ENCODE assay signal across 12 cellular contexts in genomic region chr3:14423963-14424362, GRCh38. TPM values are rescaled to one million over a fixed set of nuclear protein-coding genes. Genes with fewer than 3 reads are reported as not detected.
DNase-seq lines count a peak whose midpoint lies in the region; ATAC-seq and TF ChIP-seq lines count a peak whose summit lies in the region.
"Had no signal": no experiment of that assay in that cellular context is flagged by ENCODE, and none has a peak within 500 bp of the region (broad histone marks: within the 10 kb centered on the region; RNA-seq: fewer than 3 reads in every experiment).

No MANE protein-coding gene starts in this region.

- DNase-seq in activated CD4-positive, alpha-beta T cell treated with anti-CD3 and anti-CD28 coated beads, Interleukin-2, amount 10 ng/mL, durations not matched to agents 7 days and 5 days: no peak
- DNase-seq in activated CD4-positive, alpha-beta T cell treated with anti-CD3 and anti-CD28 coated beads, Interleukin-2, amount 50 U/mL, for 4 hours: no peak
- DNase-seq in PC-9 (no peak), fibroblast of peridontal ligament (ENCODE audit: extremely low read depth) (peak; percentile 34), foreskin melanocyte (no peak), uterus (no peak), NCI-H1092 treated with DMSO at 0.1 percent for 48 hours (lab: John Stamatoyannopoulos, UW) (no peak)
- DNase-seq in stimulated activated effector memory CD8-positive, alpha-beta T cell treated with anti-CD3 and anti-CD28 coated beads, Interleukin-12 subunit alpha, Interleukin-12 subunit beta, amount 100 ng/mL, for 72 hours (ENCODE audit: low spot score in 2 of 2): no peak
- DNase-seq: activated gamma-delta T cell, islet precursor cell had no signal

- peak overlapping the region; percentile 20; the same call in 1 of the 2 replicates for H3K4me3 ChIP-seq in PC-9
- no peak overlapping the region for H3K4me3 ChIP-seq in uterus
- H3K4me3 ChIP-seq: colonic mucosa had no signal

- intact Hi-C loops in PC-9 (cut with micrococcal nuclease; ENCODE audit: unreplicated experiment): no loop called here
- intact Hi-C loops in uterus (cut with DNase I; ENCODE audit: low total_unique reads): no loop called here

- no TSS peak for BruUV-seq in PC-9 (replicated peaks; lab: Mats Ljungman, UMichigan)

- H3K9me2 ChIP-seq in PC-9 (ENCODE audit: insufficient read depth): no peaks in the 10 kb centered on the region

- H3K27ac ChIP-seq in PC-9 (peak overlapping the region; percentile 91), uterus (no peak overlapping the region)
- H3K27ac ChIP-seq: colonic mucosa, RWPE1 had no signal

- POLR2A ChIA-PET in activated CD4-positive, alpha-beta T cell treated with anti-CD3 and anti-CD28 coated beads, Interleukin-2, amount 10 ng/mL, durations not matched to agents 7 days and 5 days (lab: Charles Lee): no interaction called here
- POLR2A ChIA-PET in PC-9 (lab: Charles Lee; ENCODE audit: unreplicated experiment): no interaction called here

- TF ChIP-seq CTCF in PC-9 (conservative IDR thresholded peaks at IDR 0.05) (no peak), uterus (IDR thresholded peaks at IDR 0.05) (no peak)

- H3K4me1 ChIP-seq in PC-9 (replicated peaks; ENCODE audit: insufficient read depth) (peaks cover 95% of the 10 kb centered on the region), uterus (no peaks in the 10 kb centered on the region)

- H3K36me3 ChIP-seq in PC-9 (ENCODE audit: low read depth) (peaks cover 13% of the 10 kb centered on the region), uterus (no peaks in the 10 kb centered on the region)
- H3K36me3 ChIP-seq: colonic mucosa had no signal

- H3K9me3 Mint-ChIP-seq in activated CD4-positive, alpha-beta T cell treated with anti-CD3 and anti-CD28 coated beads, Interleukin-2, amount 10 ng/mL, durations not matched to agents 7 days and 5 days: no peaks in the 10 kb centered on the region
- no peaks in the 10 kb centered on the region for H3K9me3 Mint-ChIP-seq in stimulated activated effector memory CD8-positive, alpha-beta T cell treated with anti-CD3 and anti-CD28 coated beads, Interleukin-12 subunit alpha, Interleukin-12 subunit beta, amount 100 ng/mL, for 72 hours

- peaks cover 82% of the 10 kb centered on the region for H3F3A ChIP-seq in PC-9 (ENCODE audit: insufficient read depth, low read depth)

- H3K4me3 Mint-ChIP-seq in activated CD4-positive, alpha-beta T cell treated with anti-CD3 and anti-CD28 coated beads, Interleukin-2, amount 10 ng/mL, durations not matched to agents 7 days and 5 days: no peak overlapping the region
- peak overlapping the region; percentile 73 for H3K4me3 Mint-ChIP-seq in stimulated activated effector memory CD8-positive, alpha-beta T cell treated with anti-CD3 and anti-CD28 coated beads, Interleukin-12 subunit alpha, Interleukin-12 subunit beta, amount 100 ng/mL, for 72 hours

- H3K9me3 ChIP-seq in PC-9 (ENCODE audit: insufficient read depth, low read depth): no peaks in the 10 kb centered on the region
- H3K9me3 ChIP-seq in uterus: no peaks in the 10 kb centered on the region
- H3K9me3 ChIP-seq: colonic mucosa had no signal

- no peak overlapping the region for H2AFZ ChIP-seq in PC-9

- H4K20me1 ChIP-seq in PC-9 (ENCODE audit: insufficient read depth): no peaks in the 10 kb centered on the region

- no peaks in the 10 kb centered on the region for H3K27me3 ChIP-seq in PC-9 (ENCODE audit: insufficient read depth, low read depth)
- no peaks in the 10 kb centered on the region for H3K27me3 ChIP-seq in uterus
- H3K27me3 ChIP-seq: colonic mucosa had no signal

- CTCF ChIA-PET in activated CD4-positive, alpha-beta T cell treated with anti-CD3 and anti-CD28 coated beads, Interleukin-2, amount 10 ng/mL, durations not matched to agents 7 days and 5 days (lab: Charles Lee): interaction anchor here (1.0 kb wide), 1 partner anchor 20 kb away, joined by 3 read pairs; no protein-coding TSS in a partner anchor
- CTCF ChIA-PET in PC-9 (lab: Charles Lee): interaction anchor here (0.6 to 0.7 kb wide), 3 partner anchors 53 to 562 kb away, joined by 3 to 7 read pairs (median 3); no protein-coding TSS in a partner anchor

- peak; percentile 17 for ATAC-seq in stimulated activated effector memory CD8-positive, alpha-beta T cell treated with anti-CD3 and anti-CD28 coated beads, Interleukin-12 subunit alpha, Interleukin-12 subunit beta, amount 100 ng/mL, for 72 hours

- peak overlapping the region; percentile 76 for H3K4me2 ChIP-seq in PC-9

- no peak for TF ChIP-seq POLR2A in uterus (IDR thresholded peaks at IDR 0.05)

- H3K36me3 Mint-ChIP-seq in activated CD4-positive, alpha-beta T cell treated with anti-CD3 and anti-CD28 coated beads, Interleukin-2, amount 10 ng/mL, durations not matched to agents 7 days and 5 days (ENCODE audit: low read depth): peaks cover 9% of the 10 kb centered on the region
- H3K36me3 Mint-ChIP-seq in stimulated activated effector memory CD8-positive, alpha-beta T cell treated with anti-CD3 and anti-CD28 coated beads, Interleukin-12 subunit alpha, Interleukin-12 subunit beta, amount 100 ng/mL, for 72 hours: peaks cover 12% of the 10 kb centered on the region

- H3K79me2 ChIP-seq in PC-9 (ENCODE audit: low read depth): peaks cover 87% of the 10 kb centered on the region

- no peaks in the 10 kb centered on the region for H3K27me3 Mint-ChIP-seq in activated CD4-positive, alpha-beta T cell treated with anti-CD3 and anti-CD28 coated beads, Interleukin-2, amount 10 ng/mL, durations not matched to agents 7 days and 5 days

- H3K27ac Mint-ChIP-seq in activated CD4-positive, alpha-beta T cell treated with anti-CD3 and anti-CD28 coated beads, Interleukin-2, amount 10 ng/mL, durations not matched to agents 7 days and 5 days: peak overlapping the region; percentile 87
- H3K27ac Mint-ChIP-seq in stimulated activated effector memory CD8-positive, alpha-beta T cell treated with anti-CD3 and anti-CD28 coated beads, Interleukin-12 subunit alpha, Interleukin-12 subunit beta, amount 100 ng/mL, for 72 hours: peak overlapping the region; percentile 91

- peaks cover 69% of the 10 kb centered on the region for H3K4me1 Mint-ChIP-seq in activated CD4-positive, alpha-beta T cell treated with anti-CD3 and anti-CD28 coated beads, Interleukin-2, amount 10 ng/mL, durations not matched to agents 7 days and 5 days
- peaks cover 74% of the 10 kb centered on the region for H3K4me1 Mint-ChIP-seq in stimulated activated effector memory CD8-positive, alpha-beta T cell treated with anti-CD3 and anti-CD28 coated beads, Interleukin-12 subunit alpha, Interleukin-12 subunit beta, amount 100 ng/mL, for 72 hours

RNA-seq across cellular contexts. Expression of gene SLC6A6, which starts 21.6 kb away (rescaled TPM):
- total RNA-seq in activated CD4-positive, alpha-beta T cell treated with anti-CD3 and anti-CD28 coated beads, Interleukin-2, amount 10 ng/mL, durations not matched to agents 7 days and 5 days: 10 to 100 TPM; 42.0 to 43.1 TPM
- total RNA-seq in PC-9 (2021) (84.9 and 122 TPM in 2 replicates), uterus (10 to 100 TPM; 15.9 to 37.5 (median 18.0) TPM)
